Comparison of ENCODE assay signal across 8 cellular contexts in the genomic region with DNA sequence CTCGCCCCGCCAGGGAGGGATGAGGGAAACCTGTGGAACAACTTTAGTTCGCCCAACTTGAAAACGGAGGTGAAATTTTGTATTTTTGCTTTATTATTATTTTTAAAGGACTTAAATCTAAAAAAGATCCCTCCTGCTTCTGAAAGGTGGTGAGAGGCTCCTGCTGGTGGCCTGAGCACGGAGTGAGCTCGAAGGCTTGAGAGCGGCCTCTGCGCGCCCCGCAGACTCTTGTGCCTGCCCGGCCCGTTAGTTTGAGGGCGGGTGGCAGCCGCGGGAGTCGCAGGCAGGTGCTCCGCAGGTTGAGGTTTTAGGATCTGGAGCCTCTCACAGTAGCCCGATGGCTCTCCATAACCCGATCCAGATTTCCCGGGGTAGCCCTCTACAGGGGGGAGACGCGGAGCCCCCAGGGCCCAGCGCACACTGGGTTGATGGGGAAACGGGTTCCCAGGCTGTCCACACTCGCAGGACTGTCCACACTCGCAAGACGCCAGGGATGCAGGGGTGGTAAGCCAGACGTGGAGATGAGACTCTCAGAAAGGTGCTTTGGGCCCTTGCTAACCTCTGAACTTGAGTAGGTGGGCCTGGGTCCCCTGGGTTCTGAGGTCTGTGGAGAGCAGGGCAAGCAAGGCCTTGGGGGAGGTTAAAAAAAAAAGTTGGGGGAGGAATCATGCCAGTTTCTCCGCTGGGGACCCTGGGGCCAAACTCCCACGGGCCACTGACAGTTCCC. TPM values are rescaled to one million over a fixed set of nuclear protein-coding genes. Genes with fewer than 3 reads are reported as not detected.
DNase-seq lines count a peak whose midpoint lies in the region; ATAC-seq and TF ChIP-seq lines count a peak whose summit lies in the region.

No MANE protein-coding gene starts in this region.

- peaks cover 29 to 48% (median 46%) of the 10 kb centered on the region in 4 donors for H3K4me1 ChIP-seq in esophagus muscularis mucosa

- TF ChIP-seq POLR2A in esophagus muscularis mucosa (IDR thresholded peaks at IDR 0.05; ENCODE audit: low read depth), result no peak

- TF ChIP-seq EP300 in esophagus muscularis mucosa (IDR thresholded peaks at IDR 0.05), result no peak

- ATAC-seq in HG02973 (IDR thresholded peaks at IDR 0.05; ENCODE audit: unreplicated experiment) (no peak), GM18858 (IDR thresholded peaks at IDR 0.05; ENCODE audit: unreplicated experiment) (no peak)

- DNase-seq in GM12865 (ENCODE audit: low read depth) (peak; percentile 17), SW480 (ENCODE audit: low spot score) (peak; percentile 13), esophagus muscularis mucosa (ENCODE audit: extremely low spot score) (no peak), neural crest cell (ENCODE audit: low read depth, low spot score) (peak; percentile 22), cerebellar cortex (ENCODE audit: low spot score) (no peak), OCI-M1 (lab: John Stamatoyannopoulos, UW) (no peak)

- TF ChIP-seq CTCF in GM12865 (IDR thresholded peaks at IDR 0.05; ENCODE audit: insufficient read depth, low read depth, low read length, missing control alignments), result no peak
- no peak for TF ChIP-seq CTCF in esophagus muscularis mucosa (IDR thresholded peaks at IDR 0.05)
- no peak for TF ChIP-seq CTCF in neural crest cell (conservative IDR thresholded peaks at IDR 0.05)

- peak overlapping the region; percentile 79 for H3K4me3 Mint-ChIP-seq in neural crest cell

- no peaks in the 10 kb centered on the region for H3K36me3 ChIP-seq in esophagus muscularis mucosa

- H3K27ac Mint-ChIP-seq in neural crest cell (ENCODE audit: unreplicated experiment), result no peak overlapping the region

- peaks cover 87% of the 10 kb centered on the region for H3K27me3 Mint-ChIP-seq in neural crest cell (ENCODE audit: low read depth)

- no peaks in the 10 kb centered on the region for H3K9me3 ChIP-seq in esophagus muscularis mucosa

- intact Hi-C loops in esophagus muscularis mucosa (cut with DNase I), result no loop called here

- no peaks in the 10 kb centered on the region for H3K9me3 Mint-ChIP-seq in neural crest cell

- H3K4me3 ChIP-seq in GM12865 (ENCODE audit: low read depth, low read length), result no peak overlapping the region; the same call in 1 of the 2 replicates
- H3K4me3 ChIP-seq in esophagus muscularis mucosa, result peak overlapping the region; percentile 58 to 73 (median 60)

- no peaks in the 10 kb centered on the region for H3K36me3 Mint-ChIP-seq in neural crest cell (ENCODE audit: low read depth)

- peak overlapping the region in 3 of 4 donors; percentile 27 to 60 (median 43) for H3K27ac ChIP-seq in esophagus muscularis mucosa (replicated peaks in 1 of 4)

- H3K27me3 ChIP-seq in esophagus muscularis mucosa, result peaks cover 7 to 67% (median 43%) of the 10 kb centered on the region in 4 donors

- 32% methylated on average over 30 of the region's 30 CpGs for WGBS in esophagus muscularis mucosa

- peaks cover 26% of the 10 kb centered on the region for H3K4me1 Mint-ChIP-seq in neural crest cell

RNA-seq across cellular contexts. Expression of gene SUPT3H, which starts 46.3 kb away (rescaled TPM):
- total RNA-seq in esophagus muscularis mucosa, result 10 to 100 TPM in 2 of 4 donors, 1 to 10 TPM in 2; 5.1 to 13.3 (median 9.9) TPM
- total RNA-seq in neural crest cell, result 17.0 and 18.0 TPM in 2 replicates

Comparison
In these comparisons a context has a peak if more than half of its experiments do, and no peak if none do; other contexts are left out.
1. DNase-seq: peak in GM12865 (single experiment), SW480 (single experiment) and neural crest cell (single experiment); none in esophagus muscularis mucosa (single experiment), cerebellar cortex (single experiment) and OCI-M1 (single experiment).